Comparison of ENCODE assay signal across 16 cellular contexts in genomic region chr18:27400001-27400400, GRCh38.
DNase-seq lines count a peak whose midpoint lies in the region; ATAC-seq, FAIRE-seq and TF ChIP-seq lines count a peak whose summit lies in the region.
"Had no signal": no experiment of that assay in that cellular context is flagged by ENCODE, and none has a peak within 500 bp of the region (broad histone marks: within the 10 kb centered on the region; RNA-seq: fewer than 3 reads in every experiment).

No MANE protein-coding gene starts in this region.

- ATAC-seq in GM21360 (IDR thresholded peaks at IDR 0.05; ENCODE audit: unreplicated experiment), result no peak
- ATAC-seq in GM19463 (IDR thresholded peaks at IDR 0.05; ENCODE audit: unreplicated experiment), result no peak
- no peak for ATAC-seq in GM21381 (IDR thresholded peaks at IDR 0.05; ENCODE audit: unreplicated experiment)
- ATAC-seq: activated CD8-positive, alpha-beta T cell treated with anti-CD3 and anti-CD28 coated beads for 36 hours; esophagus mucosa; heart right ventricle had no signal

- H3K4me1 ChIP-seq in kidney (ENCODE audit: control insufficient read depth in 1 of 2, insufficient read depth in 1 of 2, low read depth in 1 of 2, low read length in 2 of 2), result no peaks in the 10 kb centered on the region
- H3K4me1 ChIP-seq: heart right ventricle had no signal

- in situ Hi-C loops in astrocyte of the spinal cord (cut with HindIII; ENCODE audit: low sequenced_read_pairs), result no loop called here

- H3K4me3 ChIP-seq in GM12864 (ENCODE audit: low read depth, low read length), result no peak overlapping the region
- no peak overlapping the region for H3K4me3 ChIP-seq in astrocyte of the spinal cord (ENCODE audit: low read depth, low read length)
- H3K4me3 ChIP-seq in kidney (ENCODE audit: low read length in 2 of 2), result no peak overlapping the region
- H3K4me3 ChIP-seq: coronary artery, heart right ventricle, vagina had no signal

- DNase-seq in GM12864 (ENCODE audit: low read depth) (no peak), astrocyte of the spinal cord (ENCODE audit: low read depth, low spot score) (no peak), kidney (peak; percentile 56)
- DNase-seq: activated CD8-positive, alpha-beta T cell treated with anti-CD3 and anti-CD28 coated beads for 36 hours; amygdala; heart right ventricle; NCI-H2171; posterior cingulate gyrus had no signal

- intact Hi-C loops in kidney (cut with DNase I), result no loop called here

- 0 out of 2 replicates have a peak, but pooled peaks have one; percentile 16 for TF ChIP-seq RAD21 in Ishikawa (IDR thresholded peaks at IDR 0.05; ENCODE audit: low read depth)

- FAIRE-seq in kidney (lab: Jason Lieb, UNC), result no peak
- FAIRE-seq: GM18507 had no signal

- no peak overlapping the region for H3K27ac ChIP-seq in kidney (ENCODE audit: low read depth in 2 of 2, low read length in 2 of 2)
- H3K27ac ChIP-seq: coronary artery, heart right ventricle, vagina had no signal

- H3K9me3 ChIP-seq in kidney (ENCODE audit: control insufficient read depth in 1 of 2, low read length in 2 of 2), result no peaks in the 10 kb centered on the region
- H3K9me3 ChIP-seq: heart right ventricle, vagina had no signal

- no peak overlapping the region for H3K9ac ChIP-seq in kidney (ENCODE audit: low read length in 2 of 2)

- no peaks in the 10 kb centered on the region for H3K36me3 ChIP-seq in kidney (ENCODE audit: control insufficient read depth in 1 of 2, insufficient read depth in 2 of 2, low read length in 2 of 2)
- H3K36me3 ChIP-seq: heart right ventricle, vagina had no signal

- TF ChIP-seq CTCF in GM12864 (IDR thresholded peaks at IDR 0.05; ENCODE audit: low read depth, low read length, missing control alignments) (peak; percentile 17), astrocyte of the spinal cord (IDR thresholded peaks at IDR 0.05; ENCODE audit: low read depth, low read length) (peak; percentile 23), kidney (IDR thresholded peaks at IDR 0.05; ENCODE audit: borderline replicate concordance, extremely low read depth, insufficient read depth) (peak; percentile 35)

- no peak for TF ChIP-seq EP300 in Ishikawa (IDR thresholded peaks at IDR 0.05; ENCODE audit: borderline replicate concordance)

TF ChIP-seq in Ishikawa, 13 proteins besides CTCF, POLR2A, EP300 and RAD21:
- TF ChIP-seq TEAD4 (IDR thresholded peaks at IDR 0.05), result no peak
- no peak for TF ChIP-seq CEBPB (IDR thresholded peaks at IDR 0.05)
- no peak for TF ChIP-seq CREB1 (IDR thresholded peaks at IDR 0.05; ENCODE audit: low read depth)
- TF ChIP-seq ZBTB7A (IDR thresholded peaks at IDR 0.05; ENCODE audit: low read depth), result no peak
- no peak for TF ChIP-seq EGR1 (IDR thresholded peaks at IDR 0.05)
- no peak for TF ChIP-seq TCF12 (IDR thresholded peaks at IDR 0.05; ENCODE audit: low read depth)
- no peak for TF ChIP-seq YY1 (IDR thresholded peaks at IDR 0.05; ENCODE audit: low read depth)
- TF ChIP-seq NFIC (IDR thresholded peaks at IDR 0.05), result no peak
- TF ChIP-seq USF1 (IDR thresholded peaks at IDR 0.05), result no peak
- no peak for TF ChIP-seq TAF1 (IDR thresholded peaks at IDR 0.05; ENCODE audit: low read depth)
- no peak for TF ChIP-seq MAX (IDR thresholded peaks at IDR 0.05)
- TF ChIP-seq REST (IDR thresholded peaks at IDR 0.05; ENCODE audit: low read depth), result no peak
- TF ChIP-seq FOXM1 (IDR thresholded peaks at IDR 0.05; ENCODE audit: borderline replicate concordance, low read depth), result no peak
